1 cellular context compared by ENCODE assay signal in the genomic region with DNA sequence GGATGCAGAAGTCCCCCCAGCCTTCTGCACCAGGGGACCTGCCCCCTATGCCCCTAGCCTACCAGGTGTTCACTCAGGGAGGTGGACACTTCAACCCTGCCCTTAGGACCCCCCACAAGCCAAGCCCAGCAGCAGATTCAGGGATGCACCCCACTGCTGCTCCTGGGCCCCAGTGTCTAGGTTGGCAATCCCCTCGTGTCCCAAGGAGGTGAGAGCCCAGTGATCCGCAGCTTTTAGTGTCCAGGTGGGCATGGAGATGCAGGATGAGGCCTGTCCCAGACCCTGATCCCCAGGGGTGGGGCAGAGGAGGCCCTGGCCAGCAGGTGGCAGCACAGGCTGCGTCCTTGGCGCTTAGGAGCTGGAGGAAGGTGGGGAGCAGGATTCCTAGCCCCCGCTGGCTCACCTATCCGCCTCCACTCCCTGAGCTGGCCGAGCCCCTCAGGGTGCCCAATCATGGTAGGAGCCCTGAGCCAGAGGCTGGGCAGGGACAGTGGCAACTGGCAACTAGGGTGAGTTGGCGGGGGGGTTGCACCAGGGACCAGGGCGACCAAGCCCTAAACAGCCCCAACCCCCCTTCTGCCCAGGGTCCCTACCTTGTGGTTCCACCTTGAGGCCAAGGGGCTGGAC.
TF ChIP-seq lines count a peak whose summit lies in the region.

No MANE protein-coding gene starts in this region.

TF ChIP-seq in HEK293, 187 proteins besides CTCF, POLR2A, EP300 and RAD21 (continued from another document and continues in another):
- TF ChIP-seq, protein P1, sequence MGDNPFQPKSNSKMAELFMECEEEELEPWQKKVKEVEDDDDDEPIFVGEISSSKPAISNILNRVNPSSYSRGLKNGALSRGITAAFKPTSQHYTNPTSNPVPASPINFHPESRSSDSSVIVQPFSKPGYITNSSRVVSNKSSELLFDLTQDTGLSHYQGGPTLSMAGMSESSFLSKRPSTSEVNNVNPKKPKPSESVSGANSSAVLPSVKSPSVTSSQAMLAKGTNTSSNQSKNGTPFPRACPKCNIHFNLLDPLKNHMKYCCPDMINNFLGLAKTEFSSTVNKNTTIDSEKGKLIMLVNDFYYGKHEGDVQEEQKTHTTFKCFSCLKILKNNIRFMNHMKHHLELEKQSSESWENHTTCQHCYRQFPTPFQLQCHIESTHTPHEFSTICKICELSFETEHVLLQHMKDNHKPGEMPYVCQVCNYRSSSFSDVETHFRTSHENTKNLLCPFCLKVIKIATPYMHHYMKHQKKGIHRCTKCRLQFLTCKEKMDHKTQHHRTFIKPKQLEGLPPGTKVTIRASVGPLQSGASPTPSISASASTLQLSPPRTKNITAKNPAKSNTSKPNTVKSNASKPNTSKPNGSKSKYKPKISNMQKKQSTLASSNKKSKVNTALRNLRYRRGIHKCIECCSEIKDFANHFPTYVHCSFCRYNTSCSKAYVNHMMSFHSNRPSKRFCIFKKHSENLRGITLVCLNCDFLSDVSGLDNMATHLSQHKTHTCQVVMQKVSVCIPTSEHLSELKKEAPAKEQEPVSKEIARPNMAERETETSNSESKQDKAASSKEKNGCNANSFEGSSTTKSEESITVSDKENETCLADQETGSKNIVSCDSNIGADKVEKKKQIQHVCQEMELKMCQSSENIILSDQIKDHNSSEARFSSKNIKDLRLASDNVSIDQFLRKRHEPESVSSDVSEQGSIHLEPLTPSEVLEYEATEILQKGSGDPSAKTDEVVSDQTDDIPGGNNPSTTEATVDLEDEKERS (tag by site-specific recombination; IDR thresholded peaks at IDR 0.05) = no peak
- peak; percentile 36; the same call in 1 of the 2 replicates for TF ChIP-seq KLF9 (tag by site-specific recombination; IDR thresholded peaks at IDR 0.05; ENCODE audit: low read depth)
- no peak; the same call in 1 of the 2 replicates for TF ChIP-seq OVOL3 (tag by site-specific recombination; IDR thresholded peaks at IDR 0.05)
- TF ChIP-seq YY1 (tag by site-specific recombination; IDR thresholded peaks at IDR 0.05) = 0 out of 2 replicates have a peak, but pooled peaks have one; percentile 46
- no peak for TF ChIP-seq EGR2 (tag by site-specific recombination; IDR thresholded peaks at IDR 0.05; ENCODE audit: low read depth)
- TF ChIP-seq, protein P2, sequence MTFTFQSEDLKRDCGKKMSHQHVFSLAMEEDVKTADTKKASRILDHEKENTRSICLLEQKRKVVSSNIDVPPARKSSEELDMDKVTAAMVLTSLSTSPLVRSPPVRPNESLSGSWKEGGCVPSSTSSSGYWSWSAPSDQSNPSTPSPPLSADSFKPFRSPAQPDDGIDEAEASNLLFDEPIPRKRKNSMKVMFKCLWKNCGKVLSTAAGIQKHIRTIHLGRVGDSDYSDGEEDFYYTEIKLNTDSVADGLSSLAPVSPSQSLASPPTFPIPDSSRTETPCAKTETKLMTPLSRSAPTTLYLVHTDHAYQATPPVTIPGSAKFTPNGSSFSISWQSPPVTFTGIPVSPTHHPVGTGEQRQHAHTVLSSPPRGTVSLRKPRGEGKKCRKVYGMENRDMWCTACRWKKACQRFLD (tag by site-specific recombination; IDR thresholded peaks at IDR 0.05) = no peak
- TF ChIP-seq SP2 (tag by site-specific recombination; IDR thresholded peaks at IDR 0.05) = no peak
- no peak for TF ChIP-seq ZNF157 (tag by site-specific recombination; IDR thresholded peaks at IDR 0.05)
- TF ChIP-seq, protein P3, sequence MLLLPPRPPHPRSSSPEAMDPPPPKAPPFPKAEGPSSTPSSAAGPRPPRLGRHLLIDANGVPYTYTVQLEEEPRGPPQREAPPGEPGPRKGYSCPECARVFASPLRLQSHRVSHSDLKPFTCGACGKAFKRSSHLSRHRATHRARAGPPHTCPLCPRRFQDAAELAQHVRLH (tag by site-specific recombination; IDR thresholded peaks at IDR 0.05) = no peak
- no peak for TF ChIP-seq MYNN (tag by site-specific recombination; IDR thresholded peaks at IDR 0.05; ENCODE audit: borderline replicate concordance)
- TF ChIP-seq ZNF837 (tag by site-specific recombination; IDR thresholded peaks at IDR 0.05) = no peak
- no peak for TF ChIP-seq ZNF830 (tag by site-specific recombination; IDR thresholded peaks at IDR 0.05; ENCODE audit: low read depth)
- TF ChIP-seq BCL11A (tag by site-specific recombination; IDR thresholded peaks at IDR 0.05; ENCODE audit: low read depth) = no peak; the same call in 1 of the 2 replicates
- TF ChIP-seq ZNF623 (tag by site-specific recombination; IDR thresholded peaks at IDR 0.05) = no peak
- no peak for TF ChIP-seq ZNF16 (tag by site-specific recombination; IDR thresholded peaks at IDR 0.05; ENCODE audit: low read depth)
- no peak for TF ChIP-seq ZNF626 (tag by site-specific recombination; IDR thresholded peaks at IDR 0.05)
- peak; percentile 96 for TF ChIP-seq ZNF423 (tag by site-specific recombination; IDR thresholded peaks at IDR 0.05)
- TF ChIP-seq ZNF266 (tag by site-specific recombination; IDR thresholded peaks at IDR 0.05; ENCODE audit: low read depth) = no peak
- no peak for TF ChIP-seq ZNF544 (tag by site-specific recombination; IDR thresholded peaks at IDR 0.05)
- TF ChIP-seq ZNF561 (tag by site-specific recombination; IDR thresholded peaks at IDR 0.05; ENCODE audit: borderline replicate concordance) = no peak
- TF ChIP-seq KLF7 (tag by site-specific recombination; IDR thresholded peaks at IDR 0.05; ENCODE audit: borderline replicate concordance) = peak; percentile 58; the same call in 1 of the 2 replicates
- no peak for TF ChIP-seq ZNF132 (tag by site-specific recombination; IDR thresholded peaks at IDR 0.05; ENCODE audit: borderline replicate concordance)
- peak; percentile 32; the same call in 1 of the 2 replicates for TF ChIP-seq HIC1 (tag by site-specific recombination; IDR thresholded peaks at IDR 0.05)
- TF ChIP-seq, protein P4, sequence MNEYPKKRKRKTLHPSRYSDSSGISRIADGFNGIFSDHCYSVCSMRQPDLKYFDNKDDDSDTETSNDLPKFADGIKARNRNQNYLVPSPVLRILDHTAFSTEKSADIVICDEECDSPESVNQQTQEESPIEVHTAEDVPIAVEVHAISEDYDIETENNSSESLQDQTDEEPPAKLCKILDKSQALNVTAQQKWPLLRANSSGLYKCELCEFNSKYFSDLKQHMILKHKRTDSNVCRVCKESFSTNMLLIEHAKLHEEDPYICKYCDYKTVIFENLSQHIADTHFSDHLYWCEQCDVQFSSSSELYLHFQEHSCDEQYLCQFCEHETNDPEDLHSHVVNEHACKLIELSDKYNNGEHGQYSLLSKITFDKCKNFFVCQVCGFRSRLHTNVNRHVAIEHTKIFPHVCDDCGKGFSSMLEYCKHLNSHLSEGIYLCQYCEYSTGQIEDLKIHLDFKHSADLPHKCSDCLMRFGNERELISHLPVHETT (tag by site-specific recombination; IDR thresholded peaks at IDR 0.05) = peak; percentile 23; the same call in 1 of the 2 replicates
- TF ChIP-seq ZNF701 (tag by site-specific recombination; IDR thresholded peaks at IDR 0.05) = no peak
- TF ChIP-seq ZNF354C (tag by site-specific recombination; IDR thresholded peaks at IDR 0.05; ENCODE audit: borderline replicate concordance, low read depth) = no peak
- TF ChIP-seq IKZF3 (tag by site-specific recombination; IDR thresholded peaks at IDR 0.05) = peak; percentile 87
- TF ChIP-seq ZNF112 (tag by site-specific recombination; IDR thresholded peaks at IDR 0.05) = no peak
- no peak for TF ChIP-seq FEZF1 (tag by site-specific recombination; IDR thresholded peaks at IDR 0.05)
- peak; percentile 57 for TF ChIP-seq MZF1 (tag by site-specific recombination; IDR thresholded peaks at IDR 0.05; ENCODE audit: borderline replicate concordance)
- no peak; the same call in 1 of the 2 replicates for TF ChIP-seq ZNF501 (tag by site-specific recombination; IDR thresholded peaks at IDR 0.05)
- TF ChIP-seq ZFP3 (tag by site-specific recombination; IDR thresholded peaks at IDR 0.05; ENCODE audit: low read depth) = no peak
- TF ChIP-seq ZNF670 (tag by site-specific recombination; IDR thresholded peaks at IDR 0.05; ENCODE audit: low read depth) = no peak
- no peak for TF ChIP-seq ZNF747 (tag by site-specific recombination; IDR thresholded peaks at IDR 0.05)
- TF ChIP-seq ZNF362 (tag by site-specific recombination; IDR thresholded peaks at IDR 0.05) = no peak
- 0 out of 2 replicates have a peak, but pooled peaks have one; percentile 27 for TF ChIP-seq ZNF513 (tag by site-specific recombination; IDR thresholded peaks at IDR 0.05)
- no peak for TF ChIP-seq ZNF146 (tag by site-specific recombination; IDR thresholded peaks at IDR 0.05)
- TF ChIP-seq ZFP69B (tag by site-specific recombination; IDR thresholded peaks at IDR 0.05) = no peak; the same call in 1 of the 2 replicates
- no peak for TF ChIP-seq ZNF121 (tag by site-specific recombination; IDR thresholded peaks at IDR 0.05)
- TF ChIP-seq GLIS1 (tag by site-specific recombination; IDR thresholded peaks at IDR 0.05) = peak; percentile 73
- no peak for TF ChIP-seq ZNF10 (tag by site-specific recombination; IDR thresholded peaks at IDR 0.05)
- TF ChIP-seq ZNF2 (tag by site-specific recombination; IDR thresholded peaks at IDR 0.05) = peak; percentile 73
- peak; percentile 53; the same call in 1 of the 2 replicates for TF ChIP-seq ZNF391 (tag by site-specific recombination; IDR thresholded peaks at IDR 0.05; ENCODE audit: borderline replicate concordance, low read depth)
- TF ChIP-seq ZNF223 (tag by site-specific recombination; IDR thresholded peaks at IDR 0.05) = no peak
- no peak for TF ChIP-seq ZNF624 (tag by site-specific recombination; IDR thresholded peaks at IDR 0.05)
- no peak for TF ChIP-seq RBAK (tag by site-specific recombination; IDR thresholded peaks at IDR 0.05)
- TF ChIP-seq ATF2 (tag by site-specific recombination; IDR thresholded peaks at IDR 0.05; ENCODE audit: low read depth) = no peak
- TF ChIP-seq ZXDB (tag by site-specific recombination; IDR thresholded peaks at IDR 0.05) = peak; percentile 4; the same call in 1 of the 2 replicates
- TF ChIP-seq ZNF148 (tag by site-specific recombination; IDR thresholded peaks at IDR 0.05; ENCODE audit: borderline replicate concordance) = no peak
- TF ChIP-seq ZNF677 (tag by site-specific recombination; IDR thresholded peaks at IDR 0.05) = no peak
- TF ChIP-seq ZNF549 (tag by site-specific recombination; IDR thresholded peaks at IDR 0.05) = no peak
- TF ChIP-seq ZNF37A (tag by site-specific recombination; IDR thresholded peaks at IDR 0.05) = no peak
